In the genomic region with DNA sequence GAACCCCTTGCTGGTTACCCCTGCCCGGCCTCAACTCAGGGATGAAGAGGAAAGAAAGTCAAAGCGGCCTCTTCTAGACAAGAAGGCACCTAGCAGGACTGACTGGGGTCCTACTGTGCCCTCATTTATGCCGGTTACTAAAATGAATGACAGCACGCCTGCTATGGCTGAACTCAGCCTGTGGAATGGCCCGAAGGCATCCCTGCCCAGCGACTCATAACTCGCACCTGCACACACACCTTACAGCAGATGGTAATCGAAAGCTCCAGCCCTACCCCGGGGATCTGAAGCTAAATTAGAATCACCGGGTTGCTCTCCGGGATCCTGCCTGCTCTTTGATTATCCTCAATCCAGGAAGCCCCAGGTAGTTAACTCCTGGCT, we compare ENCODE assay signal across 8 cellular contexts. TPM values are rescaled to one million over a fixed set of nuclear protein-coding genes. Genes with fewer than 3 reads are reported as not detected.
DNase-seq lines count a peak whose midpoint lies in the region; ATAC-seq, FAIRE-seq and TF ChIP-seq lines count a peak whose summit lies in the region.

No MANE protein-coding gene starts in this region.

- WGBS in HUES64: 69% methylated on average over 11 of the region's 11 CpGs
- WGBS in K562 (ENCODE audit: insufficient coverage, low coverage, missing lambda C conversion rate): 89% methylated on average over 11 of the region's 11 CpGs
- 100% methylated on average over 3 of the region's 11 CpGs for WGBS in right lobe of liver (ENCODE audit: insufficient coverage, low coverage, low lambda C conversion rate, missing lambda C conversion rate)

- no TSS peak for BruUV-seq in A673 (replicated peaks; lab: Mats Ljungman, UMichigan)
- BruUV-seq in K562 (replicated peaks; lab: Mats Ljungman, UMichigan): no TSS peak

- peaks cover 39% of the 10 kb centered on the region for H3K79me2 ChIP-seq in K562 (ENCODE audit: control insufficient read depth, insufficient read depth, low read length)

- H3K9me3 ChIP-seq in A673 (ENCODE audit: low read depth, low read length, poor library complexity, severe bottlenecking) (no peaks in the 10 kb centered on the region), HUES64 (ENCODE audit: insufficient read depth, low read depth, low read length) (no peaks in the 10 kb centered on the region), K562 (replicated peaks; ENCODE audit: control insufficient read depth, insufficient read depth, low read depth, low read length) (no peaks in the 10 kb centered on the region), right lobe of liver (no peaks in the 10 kb centered on the region)

- in situ Hi-C loops in K562 (cut with MboI): no loop called here

- FAIRE-seq in K562 (lab: Jason Lieb, UNC): peak; percentile 29
- no peak for FAIRE-seq in HTR-8/SVneo (lab: Jason Lieb, UNC)

- POLR2A ChIA-PET in A673 (lab: Charles Lee; ENCODE audit: low non-redundant PET): no interaction called here
- POLR2A ChIA-PET in K562 (lab: Yijun Ruan, JAX): interaction anchor here (0.6 to 4.5 kb wide), 6 partner anchors 9 to 794 kb away, joined by 3 to 29 read pairs (median 4); no protein-coding TSS in a partner anchor

- no peak for ATAC-seq in K562
- no peak for ATAC-seq in right lobe of liver
- no peak for ATAC-seq in GM19324 (IDR thresholded peaks at IDR 0.05; ENCODE audit: low FRiP score, unreplicated experiment)

- peaks cover 5% of the 10 kb centered on the region for H3K4me1 ChIP-seq in A673 (ENCODE audit: insufficient read depth, low read length, poor library complexity, severe bottlenecking)
- H3K4me1 ChIP-seq in HUES64 (ENCODE audit: insufficient read depth, low read length): 0 out of 2 replicates have a peak, but pooled peaks cover 3% of the 10 kb centered on the region
- H3K4me1 ChIP-seq in K562 (replicated peaks in 1 of 2; ENCODE audit: control insufficient read depth in 2 of 2, insufficient read depth in 2 of 2, low read length in 2 of 2): peaks cover 28 to 56% of the 10 kb centered on the region in 2 experiments
- H3K4me1 ChIP-seq in right lobe of liver: peaks cover 0 to 37% (median 5%) of the 10 kb centered on the region in 4 donors

- H3K9me1 ChIP-seq in K562 (ENCODE audit: control insufficient read depth, insufficient read depth, low read length): peaks cover 5% of the 10 kb centered on the region

- intact Hi-C loops in A673 (cut with micrococcal nuclease; ENCODE audit: unreplicated experiment): no loop called here
- intact Hi-C loops in K562 (cut with micrococcal nuclease): loop anchor here (5.0 kb wide), 2 partner anchors 66 to 151 kb away; a partner anchor contains a TSS
- intact Hi-C loops in right lobe of liver (cut with DNase I): no loop called here

- DNase-seq in A673 (ENCODE audit: low spot score) (no peak), K562 (ENCODE audit: extremely low read depth in 1 of 4, low spot score in 3 of 4) (no peak), right lobe of liver (no peak), HTR-8/SVneo (ENCODE audit: insufficient read length, low spot score) (no peak), cortex of kidney (lab: John Stamatoyannopoulos, UW) (no peak), NCI-H2171 treated with DMSO at 0.1 percent for 48 hours (lab: John Stamatoyannopoulos, UW) (no peak)

- no peak for TF ChIP-seq CTCF in A673 (conservative IDR thresholded peaks at IDR 0.05; ENCODE audit: low read depth, low read length)
- no peak for TF ChIP-seq CTCF in K562 (IDR thresholded peaks at IDR 0.05 in 2 of 3, conservative IDR thresholded peaks at IDR 0.05 in 1 of 3; ENCODE audit: insufficient read depth in 2 of 3, low read depth in 1 of 3, low read length in 3 of 3)
- no peak for TF ChIP-seq CTCF in right lobe of liver (IDR thresholded peaks at IDR 0.05)

- H4K20me1 ChIP-seq in K562 (replicated peaks; ENCODE audit: control insufficient read depth, insufficient read depth, low read length): peaks cover 20% of the 10 kb centered on the region

- H3K36me3 ChIP-seq in A673 (ENCODE audit: insufficient read depth, low read length, poor library complexity, severe bottlenecking): no peaks in the 10 kb centered on the region
- H3K36me3 ChIP-seq in HUES64 (ENCODE audit: insufficient read depth, low read length): 0 out of 2 replicates have a peak, but pooled peaks cover 5% of the 10 kb centered on the region
- H3K36me3 ChIP-seq in K562 (ENCODE audit: control insufficient read depth, insufficient read depth, low read length): peaks cover 20% of the 10 kb centered on the region; the same call in 2 of the 3 replicates
- no peaks in the 10 kb centered on the region for H3K36me3 ChIP-seq in right lobe of liver

- peak overlapping the region; percentile 84; the same call in 1 of the 2 replicates for H3K4me2 ChIP-seq in K562 (ENCODE audit: insufficient read depth, low read length)

- no peak overlapping the region for H3K27ac ChIP-seq in A673 (ENCODE audit: low read depth, low read length, poor library complexity, severe bottlenecking)
- H3K27ac ChIP-seq in HUES64 (ENCODE audit: low read depth, low read length): no peak overlapping the region
- H3K27ac ChIP-seq in K562 (ENCODE audit: extremely low read depth, low read depth, low read length): no peak overlapping the region
- peak overlapping the region in 2 of 3 donors; percentile 52 to 65 for H3K27ac ChIP-seq in right lobe of liver

- H2AFZ ChIP-seq in K562 (ENCODE audit: low read depth, low read length): peak overlapping the region; percentile 99

- TF ChIP-seq EP300 in K562 (IDR thresholded peaks at IDR 0.05; ENCODE audit: low read length): no peak

- H3K27me3 ChIP-seq in A673 (replicated peaks; ENCODE audit: insufficient read depth, low read depth, low read length, poor library complexity) (peaks cover 14% of the 10 kb centered on the region), HUES64 (ENCODE audit: insufficient read depth, low read length) (peaks cover 27% of the 10 kb centered on the region), K562 (ENCODE audit: control insufficient read depth in 2 of 2, insufficient read depth in 2 of 2, low read length in 2 of 2) (peaks cover 8 to 24% of the 10 kb centered on the region in 2 experiments; a peak in 3 of 5 replicates), right lobe of liver (no peaks in the 10 kb centered on the region)

- peak overlapping the region; percentile 89 for H3K4me3 ChIP-seq in A673 (ENCODE audit: low read depth, low read length, poor library complexity, severe bottlenecking)
- peak overlapping the region; percentile 81 for H3K4me3 ChIP-seq in HUES64 (ENCODE audit: low read length)
- peak overlapping the region; percentile 75; the same call in 1 of the 2 replicates for H3K4me3 ChIP-seq in K562
- peak overlapping the region; percentile 59 to 75 (median 74) for H3K4me3 ChIP-seq in right lobe of liver

- CTCF ChIA-PET in A673 (lab: Charles Lee) (no interaction called here), K562 (lab: Yijun Ruan, JAX; ENCODE audit: low intra/inter-chr PET ratio) (no interaction called here)

- TF ChIP-seq POLR2A in K562 (conservative IDR thresholded peaks at IDR 0.05): no peak
- TF ChIP-seq POLR2A in right lobe of liver (IDR thresholded peaks at IDR 0.05): no peak

- H3K9ac ChIP-seq in HUES64 (ENCODE audit: low read depth, low read length) (peak overlapping the region; percentile 58), K562 (ENCODE audit: insufficient read depth in 1 of 2, low read depth in 2 of 2, low read length in 2 of 2) (peak overlapping the region; percentile 63 to 93; a peak in 2 of 4 replicates)

- TF ChIP-seq RAD21 in K562 (CRISPR knock-in tag; conservative IDR thresholded peaks at IDR 0.05 in 1 of 2, IDR thresholded peaks at IDR 0.05 in 1 of 2): no peak

TF ChIP-seq in K562, 482 proteins besides CTCF, POLR2A, EP300 and RAD21:
- no peak for TF ChIP-seq XRCC4 (IDR thresholded peaks at IDR 0.05; ENCODE audit: extremely low read depth, insufficient read depth, insufficient read length)
- TF ChIP-seq, protein P1, sequence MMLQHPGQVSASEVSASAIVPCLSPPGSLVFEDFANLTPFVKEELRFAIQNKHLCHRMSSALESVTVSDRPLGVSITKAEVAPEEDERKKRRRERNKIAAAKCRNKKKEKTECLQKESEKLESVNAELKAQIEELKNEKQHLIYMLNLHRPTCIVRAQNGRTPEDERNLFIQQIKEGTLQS (IDR thresholded peaks at IDR 0.05): peak; percentile 3; the same call in 1 of the 2 replicates
- TF ChIP-seq, protein P1 (CRISPR knock-in tag; conservative IDR thresholded peaks at IDR 0.05): no peak

RNA-seq across cellular contexts. Expression of a gene that starts 0.7 kb away (rescaled TPM):
- total RNA-seq in A673 (2021) (134 and 139 TPM in 2 replicates), K562 (2014; rRNA removed) (136 and 163 TPM in 2 replicates), K562 (2014; rRNA removed; fragmentation: Illumina TruSeq; extraction: Trizol) (133 and 142 TPM in 2 replicates), K562 (2015; rRNA removed; fragmentation: Illumina TruSeq; extraction: Trizol) (145 and 151 TPM in 2 replicates), K562 (2021) (137 and 139 TPM in 2 replicates), right lobe of liver (100 to 1,000 TPM in 5 of 6 experiments, 10 to 100 TPM in 1; 87.9 to 187 (median 133) TPM)
- 127 TPM for polyA plus RNA-seq in HUES64 (2013, experiment 1 of 2)
- 122 TPM for polyA plus RNA-seq in HUES64 (2013, experiment 2 of 2)
- total RNA-seq in K562 (2011; cell fraction: chromatin; rRNA removed; ENCODE audit: low replicate concordance): 113 and 119 TPM in 2 replicates
- 126 TPM in 2 replicates for total RNA-seq in K562 (2011; cell fraction: nucleolus; rRNA removed)
- 204 and 291 TPM in 2 replicates for total RNA-seq in K562 (2011; cell fraction: nucleoplasm; rRNA removed)
- polyA plus RNA-seq in K562 (2011; rRNA removed) (148 and 164 TPM in 2 replicates), K562 (2014; fragmentation: Illumina TruSeq; extraction: Trizol) (146 and 156 TPM in 2 replicates), K562 (2014; fragmentation: Nextera tagmentation; extraction: Ambion mirVana) (10 to 100 TPM; 33.9 to 44.0 TPM), K562 (2014; rRNA removed) (101 and 125 TPM in 2 replicates)
- 93.6 and 158 TPM in 2 replicates for polyA plus RNA-seq in K562 (2011; cell fraction: cytosol; rRNA removed)
- 77.6 and 108 TPM in 2 replicates for polyA plus RNA-seq in K562 (2011; cell fraction: nucleus; rRNA removed)
- 111 and 153 TPM in 2 replicates for polyA plus RNA-seq in K562 (2012)
- 135 and 149 TPM in 2 replicates for polyA minus RNA-seq in K562 (2011; rRNA and poly(A)+ RNA removed)
- polyA minus RNA-seq in K562 (2011; cell fraction: cytosol; rRNA and poly(A)+ RNA removed): 72.4 and 78.1 TPM in 2 replicates
- polyA minus RNA-seq in K562 (2011; cell fraction: nucleus; rRNA and poly(A)+ RNA removed): 27.7 and 54.0 TPM in 2 replicates

Comparison
In these comparisons a context has a peak if more than half of its experiments do, and no peak if none do; other contexts are left out.
1. H3K27ac ChIP-seq: peak in right lobe of liver (2 of 3); none in A673 (single experiment), HUES64 (single experiment) and K562 (single experiment).
2. Peak in every context shown above with its lines, with median percentiles within 50 percentile points of each other: H3K4me3 ChIP-seq.